ENCODE assay signal across 37 cellular contexts in genomic region chr16:26371349-26371869, GRCh38.
"Had no signal": no experiment of that assay in that cellular context is flagged by ENCODE, and none has a peak within 500 bp of the region (broad histone marks: within the 10 kb centered on the region; RNA-seq: fewer than 3 reads in every experiment).

No MANE protein-coding gene starts in this region.

- H3K27ac ChIP-seq: ascending aorta, cardiac muscle cell, VCaP had no signal

- H3K9me3 Mint-ChIP-seq: activated CD4-positive, alpha-beta memory T cell treated with anti-CD3 and anti-CD28 coated beads, Interleukin-2, amount 10 ng/mL, durations not matched to agents 7 days and 5 days; activated CD4-positive, alpha-beta T cell treated with anti-CD3 and anti-CD28 coated beads, Interleukin-2, amount 10 ng/mL, durations not matched to agents 7 days and 5 days; activated naive CD4-positive, alpha-beta T cell treated with anti-CD3 and anti-CD28 coated beads, Interleukin-2, amount 50 U/mL, for 24 hours; activated naive CD8-positive, alpha-beta T cell treated with anti-CD3 and anti-CD28 coated beads, Interleukin-2, amount 50 U/mL, for 24 hours; activated T-cell treated with anti-CD3 and anti-CD28 coated beads, Interleukin-2, amount 50 U/mL, for 24 hours; activated T-helper 2 cell treated with anti-CD3 and anti-CD28 coated beads, Interferon-gamma antibody, Interleukin-2, Interleukin-4, amounts not matched to agents 10 μg/mL and 5 μg/mL and 100 μg/mL, durations not matched to agents 14 hours and 24 hours and 36 hours; central memory CD8-positive, alpha-beta T cell; T-helper 2 cell treated with Interferon-gamma antibody and Interleukin-4, amounts not matched to agents 5 μg/mL and 100 μg/mL, for 36 hours had no signal

- H3K9me3 ChIP-seq: ascending aorta had no signal

- H3K4me3 ChIP-seq: ascending aorta, cardiac muscle cell had no signal

- H3K27ac Mint-ChIP-seq: activated CD4-positive, alpha-beta memory T cell treated with anti-CD3 and anti-CD28 coated beads, Interleukin-2, amount 10 ng/mL, durations not matched to agents 7 days and 5 days; activated CD4-positive, alpha-beta T cell treated with anti-CD3 and anti-CD28 coated beads for 36 hours; activated CD4-positive, alpha-beta T cell treated with anti-CD3 and anti-CD28 coated beads, Interleukin-2, amount 10 ng/mL, durations not matched to agents 7 days and 5 days; activated CD8-positive, alpha-beta memory T cell treated with anti-CD3 and anti-CD28 coated beads, Interleukin-2, amount 10 ng/mL, durations not matched to agents 7 days and 5 days; activated CD8-positive, alpha-beta T cell treated with anti-CD3 and anti-CD28 coated beads, Interleukin-2, amount 10 ng/mL, durations not matched to agents 7 days and 5 days; activated naive CD4-positive, alpha-beta T cell treated with anti-CD3 and anti-CD28 coated beads, Interleukin-2, amount 10 ng/mL, durations not matched to agents 7 days and 5 days; activated naive CD4-positive, alpha-beta T cell treated with anti-CD3 and anti-CD28 coated beads, Interleukin-2, amount 50 U/mL, for 24 hours; activated naive CD8-positive, alpha-beta T cell; activated naive CD8-positive, alpha-beta T cell treated with anti-CD3 and anti-CD28 coated beads, Interleukin-2, amount 10 ng/mL, durations not matched to agents 7 days and 5 days; activated naive CD8-positive, alpha-beta T cell treated with anti-CD3 and anti-CD28 coated beads, Interleukin-2, amount 50 U/mL, for 24 hours; activated T-cell treated with anti-CD3 and anti-CD28 coated beads, Interleukin-2, amount 50 U/mL, for 24 hours; activated T-helper 2 cell treated with anti-CD3 and anti-CD28 coated beads, Interferon-gamma antibody, Interleukin-2, Interleukin-4, amounts not matched to agents 10 μg/mL and 5 μg/mL and 100 μg/mL, durations not matched to agents 14 hours and 24 hours and 36 hours; T-helper 2 cell treated with Interferon-gamma antibody and Interleukin-4, amounts not matched to agents 5 μg/mL and 100 μg/mL, for 36 hours had no signal

- H3K4me1 ChIP-seq: ascending aorta had no signal

- FAIRE-seq: bronchial epithelial cell, TTC549 had no signal

- H3K4me3 Mint-ChIP-seq: activated CD4-positive, alpha-beta memory T cell treated with anti-CD3 and anti-CD28 coated beads, Interleukin-2, amount 10 ng/mL, durations not matched to agents 7 days and 5 days; activated CD4-positive, alpha-beta T cell treated with anti-CD3 and anti-CD28 coated beads for 36 hours; activated CD4-positive, alpha-beta T cell treated with anti-CD3 and anti-CD28 coated beads, Interleukin-2, amount 10 ng/mL, durations not matched to agents 7 days and 5 days; activated CD8-positive, alpha-beta memory T cell treated with anti-CD3 and anti-CD28 coated beads, Interleukin-2, amount 10 ng/mL, durations not matched to agents 7 days and 5 days; activated CD8-positive, alpha-beta T cell treated with anti-CD3 and anti-CD28 coated beads, Interleukin-2, amount 10 ng/mL, durations not matched to agents 7 days and 5 days; activated naive CD4-positive, alpha-beta T cell treated with anti-CD3 and anti-CD28 coated beads, Interleukin-2, amount 10 ng/mL, durations not matched to agents 7 days and 5 days; activated naive CD4-positive, alpha-beta T cell treated with anti-CD3 and anti-CD28 coated beads, Interleukin-2, amount 50 U/mL, for 24 hours; activated naive CD8-positive, alpha-beta T cell; activated naive CD8-positive, alpha-beta T cell treated with anti-CD3 and anti-CD28 coated beads, Interleukin-2, amount 10 ng/mL, durations not matched to agents 7 days and 5 days; activated naive CD8-positive, alpha-beta T cell treated with anti-CD3 and anti-CD28 coated beads, Interleukin-2, amount 50 U/mL, for 24 hours; activated T-cell treated with anti-CD3 and anti-CD28 coated beads, Interleukin-2, amount 50 U/mL, for 24 hours; brain; central memory CD8-positive, alpha-beta T cell; T-helper 2 cell treated with Interferon-gamma antibody and Interleukin-4, amounts not matched to agents 5 μg/mL and 100 μg/mL, for 36 hours had no signal

- ATAC-seq: activated CD4-positive, alpha-beta T cell treated with anti-CD3 and anti-CD28 coated beads for 36 hours; activated CD4-positive, CD25-positive, alpha-beta regulatory T cell treated with anti-CD3 and anti-CD28 coated beads, Interleukin-2, amount 50 U/mL, for 24 hours; activated CD8-positive, alpha-beta memory T cell treated with anti-CD3 and anti-CD28 coated beads, Interleukin-2, amount 10 ng/mL, durations not matched to agents 7 days and 5 days; activated CD8-positive, alpha-beta T cell treated with anti-CD3 and anti-CD28 coated beads, Interleukin-2, amount 10 ng/mL, durations not matched to agents 7 days and 5 days; activated naive CD8-positive, alpha-beta T cell treated with anti-CD3 and anti-CD28 coated beads, Interleukin-2, amount 50 U/mL, for 24 hours had no signal

- H3K36me3 Mint-ChIP-seq: activated CD8-positive, alpha-beta memory T cell treated with anti-CD3 and anti-CD28 coated beads, Interleukin-2, amount 10 ng/mL, durations not matched to agents 7 days and 5 days; activated naive CD4-positive, alpha-beta T cell treated with anti-CD3 and anti-CD28 coated beads, Interleukin-2, amount 10 ng/mL, durations not matched to agents 7 days and 5 days; activated naive CD4-positive, alpha-beta T cell treated with anti-CD3 and anti-CD28 coated beads, Interleukin-2, amount 50 U/mL, for 24 hours; activated naive CD8-positive, alpha-beta T cell; activated naive CD8-positive, alpha-beta T cell treated with anti-CD3 and anti-CD28 coated beads, Interleukin-2, amount 10 ng/mL, durations not matched to agents 7 days and 5 days; brain had no signal

- H3K27me3 Mint-ChIP-seq: activated CD4-positive, alpha-beta memory T cell treated with anti-CD3 and anti-CD28 coated beads, Interleukin-2, amount 10 ng/mL, durations not matched to agents 7 days and 5 days; activated CD8-positive, alpha-beta memory T cell treated with anti-CD3 and anti-CD28 coated beads, Interleukin-2, amount 10 ng/mL, durations not matched to agents 7 days and 5 days; activated naive CD4-positive, alpha-beta T cell treated with anti-CD3 and anti-CD28 coated beads, Interleukin-2, amount 10 ng/mL, durations not matched to agents 7 days and 5 days; activated naive CD8-positive, alpha-beta T cell treated with anti-CD3 and anti-CD28 coated beads, Interleukin-2, amount 10 ng/mL, durations not matched to agents 7 days and 5 days had no signal

- H3K36me3 ChIP-seq: ascending aorta, cardiac muscle cell had no signal

- H3K27me3 ChIP-seq: ascending aorta, cardiac muscle cell had no signal

- DNase-seq: activated CD4-positive, alpha-beta memory T cell treated with anti-CD3 and anti-CD28 coated beads, Interleukin-2, amount 10 ng/mL, durations not matched to agents 7 days and 5 days; activated CD4-positive, alpha-beta T cell treated with anti-CD3 and anti-CD28 coated beads for 1 hour; activated CD4-positive, alpha-beta T cell treated with anti-CD3 and anti-CD28 coated beads for 36 hours; activated CD4-positive, alpha-beta T cell treated with anti-CD3 and anti-CD28 coated beads for 48 hours; activated CD4-positive, alpha-beta T cell treated with anti-CD3 and anti-CD28 coated beads, Interleukin-2, amount 10 ng/mL, durations not matched to agents 7 days and 5 days; activated CD4-positive, alpha-beta T cell treated with anti-CD3 and anti-CD28 coated beads, Interleukin-2, amount 50 U/mL, for 48 hours; activated CD4-positive, CD25-positive, alpha-beta regulatory T cell; activated CD8-positive, alpha-beta memory T cell treated with anti-CD3 and anti-CD28 coated beads for 24 hours; activated CD8-positive, alpha-beta memory T cell treated with anti-CD3 and anti-CD28 coated beads, Interleukin-2, amount 10 ng/mL, durations not matched to agents 7 days and 5 days; activated CD8-positive, alpha-beta memory T cell treated with anti-CD3 and anti-CD28 coated beads, Interleukin-2, amount 50 U/mL, for 48 hours; activated CD8-positive, alpha-beta T cell treated with anti-CD3 and anti-CD28 coated beads, Interleukin-2, amount 10 ng/mL, durations not matched to agents 7 days and 5 days; activated effector memory CD4-positive, alpha-beta T cell treated with Interleukin-2 at 50 U/mL for 16 hours; activated gamma-delta T cell; activated naive CD4-positive, alpha-beta T cell treated with anti-CD3 and anti-CD28 coated beads, Interleukin-2, amount 10 ng/mL, durations not matched to agents 7 days and 5 days; activated naive CD4-positive, alpha-beta T cell treated with Interleukin-2 at 50 U/mL for 16 hours; activated naive CD8-positive, alpha-beta T cell treated with anti-CD3 and anti-CD28 coated beads, Interleukin-2, amount 10 ng/mL, durations not matched to agents 7 days and 5 days; activated naive CD8-positive, alpha-beta T cell treated with anti-CD3 and anti-CD28 coated beads, Interleukin-2, amount 50 U/mL, for 24 hours; activated T-cell treated with anti-CD3 and anti-CD28 coated beads, Interleukin-2, amount 50 U/mL, for 24 hours; activated T-cell treated with anti-CD3 and anti-CD28 coated beads, Interleukin-2, amount 50 U/mL, for 48 hours; amygdala; anterior cingulate cortex; caudate nucleus; cerebellar nuclear complex; T-helper 2 cell; T-helper 9 cell had no signal

- H3K4me1 Mint-ChIP-seq: activated CD4-positive, alpha-beta memory T cell treated with anti-CD3 and anti-CD28 coated beads, Interleukin-2, amount 10 ng/mL, durations not matched to agents 7 days and 5 days; activated CD4-positive, alpha-beta T cell treated with anti-CD3 and anti-CD28 coated beads for 36 hours; activated CD4-positive, alpha-beta T cell treated with anti-CD3 and anti-CD28 coated beads, Interleukin-2, amount 10 ng/mL, durations not matched to agents 7 days and 5 days; activated CD8-positive, alpha-beta memory T cell treated with anti-CD3 and anti-CD28 coated beads, Interleukin-2, amount 10 ng/mL, durations not matched to agents 7 days and 5 days; activated naive CD4-positive, alpha-beta T cell treated with anti-CD3 and anti-CD28 coated beads, Interleukin-2, amount 10 ng/mL, durations not matched to agents 7 days and 5 days; activated naive CD4-positive, alpha-beta T cell treated with anti-CD3 and anti-CD28 coated beads, Interleukin-2, amount 50 U/mL, for 24 hours; activated naive CD8-positive, alpha-beta T cell treated with anti-CD3 and anti-CD28 coated beads, Interleukin-2, amount 10 ng/mL, durations not matched to agents 7 days and 5 days; activated naive CD8-positive, alpha-beta T cell treated with anti-CD3 and anti-CD28 coated beads, Interleukin-2, amount 50 U/mL, for 24 hours; brain; central memory CD8-positive, alpha-beta T cell had no signal
